ENCODE assay signal across 20 cellular contexts in genomic region chr1:89810880-89811279, GRCh38. TPM values are rescaled to one million over a fixed set of nuclear protein-coding genes. Genes with fewer than 3 reads are reported as not detected.
DNase-seq lines count a peak whose midpoint lies in the region; ATAC-seq, FAIRE-seq and TF ChIP-seq lines count a peak whose summit lies in the region.
"Had no signal": no experiment of that assay in that cellular context is flagged by ENCODE, and none has a peak within 500 bp of the region (broad histone marks: within the 10 kb centered on the region; RNA-seq: fewer than 3 reads in every experiment).

No MANE protein-coding gene starts in this region.

- peak; percentile 24 for FAIRE-seq in endothelial cell of umbilical vein (lab: Jason Lieb, UNC)
- FAIRE-seq: GM12892 had no signal

- no peaks in the 10 kb centered on the region for H3K9me1 ChIP-seq in endothelial cell of umbilical vein (replicated peaks; ENCODE audit: control insufficient read depth, extremely low read depth, insufficient read depth, low read length)

- H4K20me1 ChIP-seq in GM23248 (ENCODE audit: insufficient read depth) = no peaks in the 10 kb centered on the region
- H4K20me1 ChIP-seq in endothelial cell of umbilical vein (replicated peaks; ENCODE audit: control insufficient read depth, extremely low read depth, insufficient read depth, low read length) = no peaks in the 10 kb centered on the region
- H4K20me1 ChIP-seq: BLaER1 had no signal

- peaks cover 41% of the 10 kb centered on the region for H3K4me1 ChIP-seq in GM23248 (ENCODE audit: insufficient read depth)
- H3K4me1 ChIP-seq in endothelial cell of umbilical vein (ENCODE audit: control insufficient read depth, extremely low read depth, insufficient read depth, low read length) = no peaks in the 10 kb centered on the region

- POLR2A ChIA-PET in endothelial cell of umbilical vein (lab: Charles Lee) = no interaction called here

- WGBS in GM23248 (ENCODE audit: low coverage in 1 of 2, low lambda C conversion rate in 2 of 2, missing lambda C conversion rate in 2 of 2), 2 experiments = 86 to 100% methylated on average over 1 of the region's 1 CpG

- no peak overlapping the region for H3K4me3 ChIP-seq in GM23248
- no peak overlapping the region for H3K4me3 ChIP-seq in endothelial cell of umbilical vein (replicated peaks in 1 of 3; ENCODE audit: insufficient read depth in 1 of 3, low read depth in 1 of 3, low read length in 3 of 3)
- H3K4me3 ChIP-seq: BLaER1, SK-N-MC had no signal

- H3K27ac ChIP-seq in GM23248 = no peak overlapping the region
- no peak overlapping the region for H3K27ac ChIP-seq in endothelial cell of umbilical vein (ENCODE audit: insufficient read depth, low read depth, low read length)
- H3K27ac ChIP-seq: BLaER1, SK-N-MC had no signal

- H3K9me3 ChIP-seq in GM23248 (ENCODE audit: low read depth) (no peaks in the 10 kb centered on the region), endothelial cell of umbilical vein (replicated peaks; ENCODE audit: control insufficient read depth, insufficient read depth, low read length) (no peaks in the 10 kb centered on the region)
- H3K9me3 ChIP-seq: BLaER1 had no signal

- TF ChIP-seq CTCF in endothelial cell of umbilical vein (IDR thresholded peaks at IDR 0.05; ENCODE audit: extremely low read depth in 1 of 2, insufficient read depth in 1 of 2, low read depth in 1 of 2, low read length in 2 of 2) = no peak

- no peak for ATAC-seq in HG03457 (IDR thresholded peaks at IDR 0.05; ENCODE audit: unreplicated experiment)
- ATAC-seq: CD8-positive, alpha-beta T cell; Panc1; T-cell had no signal

- H3K36me3 ChIP-seq in GM23248 (ENCODE audit: low read depth) (no peaks in the 10 kb centered on the region), endothelial cell of umbilical vein (ENCODE audit: control insufficient read depth in 2 of 2, extremely low read depth in 1 of 2, insufficient read depth in 2 of 2, low read length in 2 of 2) (no peaks in the 10 kb centered on the region)
- H3K36me3 ChIP-seq: BLaER1 had no signal

- H3K79me2 ChIP-seq in GM23248 (ENCODE audit: insufficient read depth) (no peaks in the 10 kb centered on the region), endothelial cell of umbilical vein (ENCODE audit: control insufficient read depth, insufficient read depth, low read length) (no peaks in the 10 kb centered on the region)

- no peaks in the 10 kb centered on the region for H3K9me2 ChIP-seq in GM23248 (ENCODE audit: insufficient read depth)

- intact Hi-C loops in endothelial cell of umbilical vein (cut with micrococcal nuclease) = no loop called here

- no peak overlapping the region for H3K9ac ChIP-seq in GM23248
- no peak overlapping the region for H3K9ac ChIP-seq in endothelial cell of umbilical vein (replicated peaks; ENCODE audit: extremely low read depth, insufficient read depth, low read length)
- H3K9ac ChIP-seq: BLaER1 had no signal

- peaks cover 16% of the 10 kb centered on the region for H3F3A ChIP-seq in GM23248 (ENCODE audit: insufficient read depth)

- no peak overlapping the region for H3K4me2 ChIP-seq in GM23248 (ENCODE audit: unreplicated experiment)
- no peak overlapping the region for H3K4me2 ChIP-seq in endothelial cell of umbilical vein (ENCODE audit: insufficient read depth, low read length)
- H3K4me2 ChIP-seq: BLaER1 had no signal

- in situ Hi-C loops in GM23248 (cut with MboI) = no loop called here

- no peaks in the 10 kb centered on the region for H3K27me3 ChIP-seq in GM23248 (replicated peaks; ENCODE audit: insufficient read depth)
- H3K27me3 ChIP-seq in endothelial cell of umbilical vein (ENCODE audit: control insufficient read depth in 2 of 2, insufficient read depth in 2 of 2, low read length in 2 of 2) = peaks cover 0 to 2% of the 10 kb centered on the region in 2 experiments
- H3K27me3 ChIP-seq: BLaER1 had no signal

- no peak for TF ChIP-seq POLR2A in endothelial cell of umbilical vein (IDR thresholded peaks at IDR 0.05; ENCODE audit: low read depth, low read length)

- H2AFZ ChIP-seq in GM23248 = no peak overlapping the region
- H2AFZ ChIP-seq in endothelial cell of umbilical vein (ENCODE audit: low read depth, low read length) = no peak overlapping the region

- BruUV-seq in endothelial cell of umbilical vein (replicated peaks; lab: Mats Ljungman, UMichigan) = no TSS peak

- dilution Hi-C loops in endothelial cell of umbilical vein (cut with MboI; ENCODE audit: extremely low pct_ligation_motif_present, low sequenced_read_pairs) = no loop called here

- CTCF ChIA-PET in endothelial cell of umbilical vein (lab: Charles Lee) = no interaction called here

- DNase-seq in DMS79 (lab: John Stamatoyannopoulos, UW) (peak; percentile 17), DMS79 treated with DMSO at 0.1 percent for 48 hours (lab: John Stamatoyannopoulos, UW) (no peak), GM23248 (peak; percentile 7), NCI-H69 (lab: John Stamatoyannopoulos, UW) (peak; percentile 58), endothelial cell of umbilical vein (ENCODE audit: low read depth, low spot score) (no peak), NCI-H1048 (lab: John Stamatoyannopoulos, UW) (no peak), SW480 (ENCODE audit: low spot score) (no peak)
- DNase-seq: 8988T; CD8-positive, alpha-beta T cell; H9; KG1; NCI-H1092; NCI-H1694 treated with DMSO at 0.1 percent for 48 hours; T-cell; T-helper 9 cell had no signal

TF ChIP-seq in endothelial cell of umbilical vein, 7 proteins besides CTCF, POLR2A, EP300 and RAD21:
- TF ChIP-seq MYC (IDR thresholded peaks at IDR 0.05; ENCODE audit: low read depth, low read length) = no peak
- TF ChIP-seq JUN (IDR thresholded peaks at IDR 0.05; ENCODE audit: borderline replicate concordance, insufficient read depth, insufficient read length, low read depth) = no peak
- no peak for TF ChIP-seq POLR2AphosphoS5 (IDR thresholded peaks at IDR 0.05; ENCODE audit: insufficient read depth, low read depth, low read length)
- no peak for TF ChIP-seq FOS (IDR thresholded peaks at IDR 0.05; ENCODE audit: borderline replicate concordance, insufficient read depth, low read length)
- no peak for TF ChIP-seq EZH2 (IDR thresholded peaks at IDR 0.05; ENCODE audit: borderline replicate concordance, low read depth, low read length, severe bottlenecking)
- TF ChIP-seq, protein P1, sequence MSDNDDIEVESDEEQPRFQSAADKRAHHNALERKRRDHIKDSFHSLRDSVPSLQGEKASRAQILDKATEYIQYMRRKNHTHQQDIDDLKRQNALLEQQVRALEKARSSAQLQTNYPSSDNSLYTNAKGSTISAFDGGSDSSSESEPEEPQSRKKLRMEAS (IDR thresholded peaks at IDR 0.05; ENCODE audit: insufficient read depth, insufficient read length) = no peak
- no peak for TF ChIP-seq GATA2 (IDR thresholded peaks at IDR 0.05; ENCODE audit: insufficient read depth, insufficient read length, low read depth, low read length)

RNA-seq across cellular contexts. Expression of gene LRRC8D, which starts 10.0 kb away (rescaled TPM):
- total RNA-seq in GM23248 (2014; rRNA removed; shearing (Covaris generic)) = 30.7 and 35.3 TPM in 2 replicates
- polyA plus RNA-seq in GM23248 (2016; fragmentation: Nextera tagmentation; extraction: Ambion mirVana) = 29.9 and 30.1 TPM in 2 replicates
- 23.6 and 37.7 TPM in 2 replicates for total RNA-seq in endothelial cell of umbilical vein
- polyA plus RNA-seq in endothelial cell of umbilical vein = 31.9 and 32.2 TPM in 2 replicates
- 36.1 and 36.9 TPM in 2 replicates for polyA plus RNA-seq in endothelial cell of umbilical vein (2011; cell fraction: cytosol; rRNA removed)
- polyA plus RNA-seq in endothelial cell of umbilical vein (2011; cell fraction: nucleus; rRNA removed) = 26.1 and 28.4 TPM in 2 replicates
- polyA plus RNA-seq in endothelial cell of umbilical vein (2012) = 25.2 and 33.0 TPM in 2 replicates
- polyA minus RNA-seq in endothelial cell of umbilical vein = 46.6 and 60.9 TPM in 2 replicates
- polyA minus RNA-seq in endothelial cell of umbilical vein (2011; cell fraction: cytosol; rRNA and poly(A)+ RNA removed) = 47.9 TPM
- polyA minus RNA-seq in endothelial cell of umbilical vein (2011; cell fraction: nucleus; rRNA and poly(A)+ RNA removed) = 21.2 and 26.6 TPM in 2 replicates

Comparison
In these comparisons a context has a peak if more than half of its experiments do, and no peak if none do; other contexts are left out.
1. DNase-seq: peak in DMS79 (single experiment), GM23248 (single experiment) and NCI-H69 (single experiment); none in DMS79 treated with DMSO at 0.1 percent for 48 hours (single experiment), endothelial cell of umbilical vein (single experiment), NCI-H1048 (single experiment) and SW480 (single experiment).